Comparison of ENCODE assay signal across 8 cellular contexts in genomic region chr3:126654571-126655393, GRCh38. TPM values are rescaled to one million over a fixed set of nuclear protein-coding genes. Genes with fewer than 3 reads are reported as not detected.
DNase-seq lines count a peak whose midpoint lies in the region; ATAC-seq and TF ChIP-seq lines count a peak whose summit lies in the region.

Gene TXNRD3 (minus strand): TSS chr3:126655124.

- peak within 1 kb of the TSS; percentile 83 for H3K9ac ChIP-seq in NT2/D1 (ENCODE audit: insufficient read length, low read depth)

- no peaks in the 10 kb centered on the region for H3K9me3 Mint-ChIP-seq in natural killer cell
- H3K9me3 Mint-ChIP-seq in stimulated activated effector memory CD8-positive, alpha-beta T cell treated with anti-CD3 and anti-CD28 coated beads, Interleukin-12 subunit alpha, Interleukin-12 subunit beta, amount 100 ng/mL, for 72 hours, result no peaks in the 10 kb centered on the region

- H3K27me3 ChIP-seq in NT2/D1 (ENCODE audit: insufficient read depth, insufficient read length), result peaks cover 40% of the 10 kb centered on the region

- H3K36me3 Mint-ChIP-seq in natural killer cell, result no peaks in the 10 kb centered on the region
- H3K36me3 Mint-ChIP-seq in stimulated activated effector memory CD8-positive, alpha-beta T cell treated with anti-CD3 and anti-CD28 coated beads, Interleukin-12 subunit alpha, Interleukin-12 subunit beta, amount 100 ng/mL, for 72 hours, result no peaks in the 10 kb centered on the region

- intact Hi-C loops in natural killer cell (cut with micrococcal nuclease), result no loop called here

- H3K4me3 Mint-ChIP-seq in natural killer cell, result peak within 1 kb of the TSS; percentile 89
- H3K4me3 Mint-ChIP-seq in stimulated activated effector memory CD8-positive, alpha-beta T cell treated with anti-CD3 and anti-CD28 coated beads, Interleukin-12 subunit alpha, Interleukin-12 subunit beta, amount 100 ng/mL, for 72 hours, result peak within 1 kb of the TSS; percentile 70

- peaks cover 18 to 29% of the 10 kb centered on the region in 2 donors for H3K27me3 Mint-ChIP-seq in natural killer cell (ENCODE audit: low read depth in 2 of 2)

- DNase-seq in AG10803 (ENCODE audit: low read depth), result peak; percentile 65
- peak; percentile 80 for DNase-seq in HPDE6-E6E7 (ENCODE audit: extremely low spot score)
- no peak for DNase-seq in NT2/D1 (ENCODE audit: low read depth, low spot score)
- DNase-seq in activated T-helper 9 cell treated with anti-CD3 and anti-CD28 coated beads, Interleukin-2, amount 50 U/mL, for 16 hours (ENCODE audit: low read depth), result peak; percentile 65
- peak; percentile 47 for DNase-seq in fibroblast of peridontal ligament (ENCODE audit: extremely low read depth)
- DNase-seq in natural killer cell, result peak; percentile 43
- DNase-seq in stimulated activated effector memory CD8-positive, alpha-beta T cell treated with anti-CD3 and anti-CD28 coated beads, Interleukin-12 subunit alpha, Interleukin-12 subunit beta, amount 100 ng/mL, for 72 hours (ENCODE audit: low spot score in 2 of 2), result peak; percentile 52 to 77

- no peak for TF ChIP-seq CTCF in AG10803 (conservative IDR thresholded peaks at IDR 0.05; ENCODE audit: low read length)
- TF ChIP-seq CTCF in natural killer cell (IDR thresholded peaks at IDR 0.05), result no peak

- H3K27ac Mint-ChIP-seq in natural killer cell, result peak within 1 kb of the TSS in 1 of 2 donors; percentile 74
- H3K27ac Mint-ChIP-seq in stimulated activated effector memory CD8-positive, alpha-beta T cell treated with anti-CD3 and anti-CD28 coated beads, Interleukin-12 subunit alpha, Interleukin-12 subunit beta, amount 100 ng/mL, for 72 hours, result no peak within 1 kb of the TSS

- ATAC-seq in natural killer cell, result peak; percentile 79 to 87 (median 85)
- ATAC-seq in stimulated activated effector memory CD8-positive, alpha-beta T cell treated with anti-CD3 and anti-CD28 coated beads, Interleukin-12 subunit alpha, Interleukin-12 subunit beta, amount 100 ng/mL, for 72 hours, result peak; percentile 83
- no peak for ATAC-seq in GM18511 (IDR thresholded peaks at IDR 0.05; ENCODE audit: unreplicated experiment)

- peaks cover 9% of the 10 kb centered on the region; the same call in 1 of the 2 replicates for H3K9me3 ChIP-seq in NT2/D1 (ENCODE audit: insufficient read depth, low read length)

- H3K4me3 ChIP-seq in AG10803 (ENCODE audit: low read length) (peak within 1 kb of the TSS; percentile 77), NT2/D1 (ENCODE audit: insufficient read length, low read depth) (peak within 1 kb of the TSS; percentile 62)

- no peaks in the 10 kb centered on the region for H3K4me1 ChIP-seq in NT2/D1 (ENCODE audit: insufficient read depth, insufficient read length)

- no peaks in the 10 kb centered on the region for H3K36me3 ChIP-seq in NT2/D1 (ENCODE audit: insufficient read depth, insufficient read length, low read length)

- peaks cover 0 to 5% of the 10 kb centered on the region in 2 donors for H3K4me1 Mint-ChIP-seq in natural killer cell
- H3K4me1 Mint-ChIP-seq in stimulated activated effector memory CD8-positive, alpha-beta T cell treated with anti-CD3 and anti-CD28 coated beads, Interleukin-12 subunit alpha, Interleukin-12 subunit beta, amount 100 ng/mL, for 72 hours, result no peaks in the 10 kb centered on the region

RNA-seq across cellular contexts. Expression of gene TXNRD3, which starts in this region (rescaled TPM):
- 1 to 10 TPM in 1 of 3 donors, under 1 TPM in 2; 0.77 to 1.1 (median 0.80) TPM for total RNA-seq in natural killer cell
